Comparison of ENCODE assay signal across 1 cellular context in genomic region chr2:80869858-80870438, GRCh38.
TF ChIP-seq lines count a peak whose summit lies in the region.

No MANE protein-coding gene starts in this region.

TF ChIP-seq in HepG2, 621 proteins besides CTCF, POLR2A, EP300 and RAD21 (continued from another document):
- no peak for TF ChIP-seq PRDM10 (CRISPR knock-in tag; IDR thresholded peaks at IDR 0.05; ENCODE audit: low read depth)
